In the genomic region with DNA sequence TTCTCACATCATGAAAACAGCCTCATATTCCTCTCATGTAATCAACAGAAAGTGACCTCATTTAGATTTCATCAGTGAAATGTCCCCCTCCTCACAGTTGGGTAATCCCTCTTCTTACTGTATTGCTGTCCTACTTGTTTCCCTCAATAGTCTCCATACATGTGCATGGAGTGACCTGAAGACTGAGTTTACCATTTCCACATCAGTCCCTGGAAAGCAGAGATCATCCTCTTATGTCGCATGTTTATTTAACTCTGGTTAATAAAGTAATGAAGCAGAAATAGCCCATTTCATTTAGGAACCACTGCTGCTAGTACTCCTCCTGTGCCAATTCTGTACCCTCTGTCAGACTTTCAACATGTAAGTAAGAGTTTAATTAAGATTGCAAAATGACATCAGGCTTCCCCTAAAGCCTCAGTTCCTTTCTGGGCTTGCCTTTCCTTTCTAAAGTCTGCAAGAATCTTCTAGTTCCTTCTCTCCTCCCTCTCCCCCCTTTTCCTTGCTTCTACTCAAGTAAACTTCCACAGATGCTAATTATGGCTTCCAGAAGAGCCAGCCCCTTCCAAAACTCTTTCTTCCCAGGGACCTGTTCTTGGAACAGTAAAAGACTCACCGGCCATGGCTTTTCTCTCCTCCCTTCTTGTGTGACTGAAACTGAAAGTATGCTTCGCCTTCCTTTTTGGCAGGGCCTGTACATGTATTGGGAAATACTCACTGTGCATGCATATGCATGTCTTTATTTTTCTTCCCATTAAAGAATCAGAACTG, we compare ENCODE assay signal across 9 cellular contexts. TPM values are rescaled to one million over a fixed set of nuclear protein-coding genes. Genes with fewer than 3 reads are reported as not detected.
DNase-seq lines count a peak whose midpoint lies in the region; ATAC-seq, FAIRE-seq and TF ChIP-seq lines count a peak whose summit lies in the region.
"Not testable (repeated sequence)": the region's sequence is repeated elsewhere in the genome, so short reads cannot be mapped to it uniquely, and the experiment has no call there.
"Had no signal": no experiment of that assay in that cellular context is flagged by ENCODE, and none has a peak within 500 bp of the region (broad histone marks: within the 10 kb centered on the region; RNA-seq: fewer than 3 reads in every experiment).

A gene (minus strand): TSS at position 651 of the 768 bp plus-strand sequence. CDS start 31 bp downstream, at position 620.

- peak within 1 kb of the TSS; percentile 87 for H2AFZ ChIP-seq in GM12878 (ENCODE audit: control insufficient read depth, low read depth, low read length)

- peak within 1 kb of the TSS; percentile 91 for H3K27ac Mint-ChIP-seq in T-helper 1 cell treated with Interleukin-12 subunit alpha and Interleukin-12 subunit beta and Interleukin-4 antibody, amounts not matched to agents 30 μg/mL and 1 μg/mL, for 36 hours

- H3K4me3 ChIP-seq in HL-60 (replicated peaks; ENCODE audit: insufficient read depth, low read length) (peak within 1 kb of the TSS; percentile 44), GM12878 (peak within 1 kb of the TSS; percentile 58), ovary (peak within 1 kb of the TSS; percentile 30)

- H3K9ac ChIP-seq in GM12878 (ENCODE audit: control insufficient read depth, insufficient read depth, low read length) = peak within 1 kb of the TSS; percentile 24

- 22% methylated on average over 3 of the region's 3 CpGs for WGBS in GM12878 (ENCODE audit: insufficient coverage, insufficient replicate concordance, low lambda C conversion rate, missing lambda C conversion rate)
- WGBS in ovary, 3 donors = 26 to 29% (median 29%) methylated on average over 3 of the region's 3 CpGs

- not testable (repeated sequence) for DNase-seq in H54 (ENCODE audit: insufficient read length, low spot score); GM12878 (ENCODE audit: low read depth, low spot score); Right ventricle myocardium inferior (ENCODE audit: missing footprints)
- DNase-seq in HL-60 (ENCODE audit: low read depth in 1 of 2, low spot score in 1 of 2) (peak; percentile 63 to 76), ovary (peak in 3 of 5 donors; percentile 34 to 62 (median 39)), ureter (ENCODE audit: low spot score) (peak; percentile 58)

- peaks cover 46% of the 10 kb centered on the region for H3K36me3 Mint-ChIP-seq in T-helper 1 cell treated with Interleukin-12 subunit alpha and Interleukin-12 subunit beta and Interleukin-4 antibody, amounts not matched to agents 30 μg/mL and 1 μg/mL, for 36 hours (ENCODE audit: low read depth)

- BruUV-seq in GM12878 (replicated peaks; lab: Mats Ljungman, UMichigan) = TSS peak; percentile 57

- not testable (repeated sequence) for TF ChIP-seq POLR2A in H54 (IDR thresholded peaks at IDR 0.05; ENCODE audit: low read depth, low read length); GM12878 (IDR thresholded peaks at IDR 0.05; ENCODE audit: low read depth, low read length); ovary (IDR thresholded peaks at IDR 0.05)

- H3K4me3 Mint-ChIP-seq in T-helper 1 cell treated with Interleukin-12 subunit alpha and Interleukin-12 subunit beta and Interleukin-4 antibody, amounts not matched to agents 30 μg/mL and 1 μg/mL, for 36 hours = peak within 1 kb of the TSS; percentile 93

- POLR2A ChIA-PET in GM12878 (lab: Charles Lee) = interaction anchor here (1.4 kb wide), 1 partner anchor 9 kb away, joined by 6 read pairs; no protein-coding TSS in a partner anchor

- TF ChIP-seq RAD21 in GM12878 (IDR thresholded peaks at IDR 0.05; ENCODE audit: insufficient read depth, low read depth, low read length) = not testable (repeated sequence)

- H3K79me2 ChIP-seq in GM12878 (ENCODE audit: control insufficient read depth, insufficient read depth, low read length) = not testable (repeated sequence)

- H4K20me1 ChIP-seq in GM12878 (ENCODE audit: control insufficient read depth, insufficient read depth) = not testable (repeated sequence)

- TF ChIP-seq EP300 in GM12878 (IDR thresholded peaks at IDR 0.05; ENCODE audit: borderline replicate concordance in 1 of 2, control insufficient read depth in 1 of 2, low read depth in 2 of 2, low read length in 2 of 2); ovary (IDR thresholded peaks at IDR 0.05): not testable (repeated sequence)

- H3K27me3 ChIP-seq in HL-60 (ENCODE audit: insufficient read depth, poor library complexity, severe bottlenecking); GM12878 (replicated peaks in 1 of 2; ENCODE audit: control insufficient read depth in 2 of 2, insufficient read depth in 2 of 2, low read length in 1 of 2); ovary: not testable (repeated sequence)

- H3K4me2 ChIP-seq in GM12878 (ENCODE audit: control insufficient read depth, insufficient read depth) = peak within 1 kb of the TSS; percentile 46

- peak within 1 kb of the TSS; percentile 85 for H3K27ac ChIP-seq in HL-60 (replicated peaks)
- H3K27ac ChIP-seq in GM12878 (ENCODE audit: control insufficient read depth, insufficient read depth) = peak within 1 kb of the TSS; percentile 50; the same call in 1 of the 2 replicates
- H3K27ac ChIP-seq in ovary = peak within 1 kb of the TSS in 1 of 2 donors; percentile 58

- not testable (repeated sequence) for H3K9me3 Mint-ChIP-seq in T-helper 1 cell treated with Interleukin-12 subunit alpha and Interleukin-12 subunit beta and Interleukin-4 antibody, amounts not matched to agents 30 μg/mL and 1 μg/mL, for 36 hours

- not testable (repeated sequence) for H3K27me3 Mint-ChIP-seq in T-helper 1 cell treated with Interleukin-12 subunit alpha and Interleukin-12 subunit beta and Interleukin-4 antibody, amounts not matched to agents 30 μg/mL and 1 μg/mL, for 36 hours (ENCODE audit: low read depth)

- FAIRE-seq in H54 (lab: Jason Lieb, UNC) = peak; percentile 50
- peak; percentile 76 for FAIRE-seq in GM12878 (lab: Jason Lieb, UNC)

- H3K4me1 Mint-ChIP-seq in T-helper 1 cell treated with Interleukin-12 subunit alpha and Interleukin-12 subunit beta and Interleukin-4 antibody, amounts not matched to agents 30 μg/mL and 1 μg/mL, for 36 hours (ENCODE audit: low read depth) = peaks cover 28% of the 10 kb centered on the region

- intact Hi-C loops in GM12878 (cut with micrococcal nuclease; ENCODE audit: unreplicated experiment); Right ventricle myocardium inferior (cut with DNase I); ovary (cut with DNase I): not testable (repeated sequence)

- H3K36me3 ChIP-seq in GM12878 (ENCODE audit: control insufficient read depth in 2 of 2, insufficient read depth in 2 of 2, low read length in 1 of 2); ovary: not testable (repeated sequence)

- SMC1A ChIA-PET in GM12878 (lab: Charles Lee; ENCODE audit: uncharacterized antibody, unreplicated experiment) = interaction anchor here (0.8 to 5.4 kb wide), 4 partner anchors 9 to 67 kb away, joined by 3 to 21 read pairs (median 5); no protein-coding TSS in a partner anchor

- H3K4me1 ChIP-seq in GM12878 (ENCODE audit: control insufficient read depth, insufficient read depth, low read length); ovary (ENCODE audit: insufficient read depth): not testable (repeated sequence)

- H3K9me3 ChIP-seq in GM12878 (replicated peaks; ENCODE audit: control insufficient read depth, insufficient read depth, low read length); ovary: not testable (repeated sequence)

- RAD21 ChIA-PET in GM12878 (lab: Charles Lee; ENCODE audit: unreplicated experiment) = interaction anchor here (0.6 to 2.1 kb wide), 4 partner anchors 9 to 28 kb away, joined by 3 to 9 read pairs (median 4); no protein-coding TSS in a partner anchor

- not testable (repeated sequence) for TF ChIP-seq CTCF in HL-60 (IDR thresholded peaks at IDR 0.05; ENCODE audit: insufficient read depth, low read length); GM12878 (IDR thresholded peaks at IDR 0.05 in 2 of 3, conservative IDR thresholded peaks at IDR 0.05 in 1 of 3; ENCODE audit: control insufficient read depth in 2 of 3, extremely low read depth in 1 of 3, insufficient read depth in 1 of 3, low read depth in 3 of 3, low read length in 3 of 3); ovary (IDR thresholded peaks at IDR 0.05)

- ATAC-seq in GM18502 (IDR thresholded peaks at IDR 0.05; ENCODE audit: poor library complexity, unreplicated experiment) = peak; percentile 95
- peak; percentile 88 for ATAC-seq in GM12878
- peak; percentile 86 for ATAC-seq in Right ventricle myocardium inferior

- in situ Hi-C loops in GM12878 (cut with MboI) = not testable (repeated sequence)

- CTCF ChIA-PET in GM12878 (lab: Yijun Ruan, JAX) = interaction anchor here (1.2 to 1.3 kb wide), 2 partner anchors 10 to 34 kb away, joined by 4 to 5 read pairs; no protein-coding TSS in a partner anchor

TF ChIP-seq in GM12878, 131 proteins besides CTCF, POLR2A, EP300 and RAD21 (continues in another document):
- peak; percentile 79 for TF ChIP-seq TAF1 (IDR thresholded peaks at IDR 0.05; ENCODE audit: borderline replicate concordance, low read depth, low read length)
- 0 out of 2 replicates have a peak, but pooled peaks have one; percentile 29 for TF ChIP-seq POLR2AphosphoS5 (IDR thresholded peaks at IDR 0.05; ENCODE audit: low read length)
- peak; percentile 20; the same call in 1 of the 2 replicates for TF ChIP-seq IKZF1 (conservative IDR thresholded peaks at IDR 0.05)
- peak; percentile 8 for TF ChIP-seq MEF2B (IDR thresholded peaks at IDR 0.05; ENCODE audit: partially characterized antibody, poor library complexity, severe bottlenecking)
- TF ChIP-seq IRF4 (IDR thresholded peaks at IDR 0.05; ENCODE audit: low read depth, low read length) = peak; percentile 6; the same call in 1 of the 2 replicates

RNA-seq across cellular contexts. Expression of the gene that starts here (rescaled TPM):
- 49.1 and 56.5 TPM in 2 replicates for total RNA-seq in GM12878 (2013; cell fraction: nucleolus; rRNA removed)
- total RNA-seq in GM12878 (2014; rRNA removed) (9.0 and 12.9 TPM in 2 replicates), GM12878 (2014; rRNA removed; fragmentation: Illumina TruSeq; extraction: Trizol) (12.0 and 12.5 TPM in 2 replicates), GM12878 (2021) (11.1 and 12.9 TPM in 2 replicates), Right ventricle myocardium inferior (11.9 TPM), ovary (10 to 100 TPM in 6 of 7 donors, 1 to 10 TPM in 1; 4.2 to 17.2 (median 11.0) TPM), ureter (39.6 TPM)
- 20.1 TPM for polyA plus RNA-seq in GM12878 (2011; ENCODE audit: low read depth)
- polyA plus RNA-seq in GM12878 (2011; rRNA removed) (39.7 and 54.2 TPM in 2 replicates), GM12878 (2014; fragmentation: Illumina TruSeq; extraction: Trizol) (14.7 and 17.8 TPM in 2 replicates), GM12878 (2014; fragmentation: Nextera tagmentation; extraction: Ambion mirVana) (10 to 100 TPM; 23.4 to 27.2 TPM), GM12878 (2014; rRNA removed) (13.9 and 18.0 TPM in 2 replicates), GM12878 (2016; fragmentation: Nextera tagmentation; extraction: Ambion mirVana) (10 to 100 TPM; 16.9 to 17.3 TPM), ovary (10 to 100 TPM; 12.9 to 24.7 TPM)
- polyA plus RNA-seq in GM12878 (2011; cell fraction: cytosol; rRNA removed) = 17.3 and 20.0 TPM in 2 replicates
- 18.3 and 18.6 TPM in 2 replicates for polyA plus RNA-seq in GM12878 (2011; cell fraction: nucleus; rRNA removed)
- polyA plus RNA-seq in GM12878 (2012) = 24.6 and 28.0 TPM in 2 replicates
- 14.6 and 26.8 TPM in 2 replicates for polyA minus RNA-seq in GM12878 (2011; rRNA and poly(A)+ RNA removed)
- polyA minus RNA-seq in GM12878 (2011; cell fraction: cytosol; rRNA and poly(A)+ RNA removed) = 8.8 and 9.1 TPM in 2 replicates
- 10.6 and 12.2 TPM in 2 replicates for polyA minus RNA-seq in GM12878 (2011; cell fraction: nucleus; rRNA and poly(A)+ RNA removed)
- total RNA-seq: H9 had no signal
